Comparison of ENCODE assay signal across 9 cellular contexts in the genomic region with DNA sequence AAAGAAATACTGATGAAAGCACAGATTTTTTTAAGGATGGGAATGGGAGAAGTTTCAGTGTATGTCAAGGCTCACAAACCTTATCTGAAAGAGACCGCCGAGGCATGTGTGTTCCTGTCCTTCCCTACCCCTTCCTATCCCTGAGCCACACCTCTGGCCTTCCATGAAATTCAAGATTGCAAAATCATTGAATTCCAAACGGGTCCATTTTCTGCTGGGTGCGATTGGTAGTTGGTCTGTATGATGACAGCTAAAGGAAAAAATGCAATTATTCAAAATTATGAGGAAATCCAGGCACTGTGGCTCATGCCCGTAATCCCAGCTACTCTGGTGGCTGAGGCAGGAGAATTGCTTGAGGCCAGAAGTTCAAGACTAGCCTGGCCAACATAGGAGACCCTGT.
DNase-seq lines count a peak whose midpoint lies in the region; ATAC-seq and TF ChIP-seq lines count a peak whose summit lies in the region.
"Had no signal": no experiment of that assay in that cellular context is flagged by ENCODE, and none has a peak within 500 bp of the region (broad histone marks: within the 10 kb centered on the region; RNA-seq: fewer than 3 reads in every experiment).

No MANE protein-coding gene starts in this region.

- no peaks in the 10 kb centered on the region for H3K9me3 ChIP-seq in CD4-positive, alpha-beta memory T cell (ENCODE audit: control insufficient read depth in 1 of 2, low read length in 2 of 2)
- no peaks in the 10 kb centered on the region for H3K9me3 ChIP-seq in OCI-LY7 (ENCODE audit: low read length)

- BruUV-seq in OCI-LY7 (replicated peaks; lab: Mats Ljungman, UMichigan), result TSS peak; percentile 87

- H3K4me3 ChIP-seq in CD4-positive, alpha-beta memory T cell (ENCODE audit: low read length in 2 of 2), result no peak overlapping the region
- H3K4me3 ChIP-seq in OCI-LY7 (ENCODE audit: low read depth, low read length, poor library complexity, severe bottlenecking), result no peak overlapping the region

- no peaks in the 10 kb centered on the region for H3K9me3 Mint-ChIP-seq in CD4-positive, alpha-beta memory T cell
- no peaks in the 10 kb centered on the region for H3K9me3 Mint-ChIP-seq in progenitor cell of endocrine pancreas (ENCODE audit: low read depth)

- peaks cover 10% of the 10 kb centered on the region for H3K4me1 ChIP-seq in CD4-positive, alpha-beta memory T cell (ENCODE audit: insufficient read depth, low read length)
- H3K4me1 ChIP-seq in OCI-LY7 (ENCODE audit: insufficient read depth, low read length, poor library complexity, severe bottlenecking), result peaks cover 8% of the 10 kb centered on the region

- no peak overlapping the region for H3K4me2 ChIP-seq in OCI-LY7 (ENCODE audit: low read length)

- peak overlapping the region; percentile 13 to 93 (median 79) for H3K27ac Mint-ChIP-seq in CD4-positive, alpha-beta memory T cell
- no peak overlapping the region for H3K27ac Mint-ChIP-seq in progenitor cell of endocrine pancreas

- peak overlapping the region in 7 of 8 donors; percentile 25 to 92 (median 61) for H3K4me3 Mint-ChIP-seq in CD4-positive, alpha-beta memory T cell
- H3K4me3 Mint-ChIP-seq in progenitor cell of endocrine pancreas (ENCODE audit: low read depth), result peak overlapping the region; percentile 45

- peaks cover 9 to 17% (median 13%) of the 10 kb centered on the region in 4 donors for H3K4me1 Mint-ChIP-seq in CD4-positive, alpha-beta memory T cell
- H3K4me1 Mint-ChIP-seq in progenitor cell of endocrine pancreas (ENCODE audit: low read depth), result peaks cover 33% of the 10 kb centered on the region

- H3K27me3 ChIP-seq in CD4-positive, alpha-beta memory T cell (ENCODE audit: insufficient read depth, low read length), result no peaks in the 10 kb centered on the region

- no peak overlapping the region for H2AFZ ChIP-seq in OCI-LY7 (ENCODE audit: low read length)

- H3K36me3 Mint-ChIP-seq in CD4-positive, alpha-beta memory T cell, result peaks cover 0 to 3% of the 10 kb centered on the region in 2 donors
- H3K36me3 Mint-ChIP-seq in progenitor cell of endocrine pancreas (ENCODE audit: insufficient read depth), result peaks cover 1% of the 10 kb centered on the region

- H3K36me3 ChIP-seq in CD4-positive, alpha-beta memory T cell (ENCODE audit: insufficient read depth, low read length), result no peaks in the 10 kb centered on the region
- no peaks in the 10 kb centered on the region for H3K36me3 ChIP-seq in OCI-LY7 (ENCODE audit: insufficient read depth, low read length)

- POLR2A ChIA-PET in CD4-positive, alpha-beta memory T cell (lab: Charles Lee; ENCODE audit: partially characterized antibody), result no interaction called here
- POLR2A ChIA-PET in OCI-LY7 (lab: Charles Lee), result no interaction called here

- H3K9me2 ChIP-seq in OCI-LY7 (ENCODE audit: insufficient read depth, low read length), result no peaks in the 10 kb centered on the region

- ATAC-seq in HG02610 (IDR thresholded peaks at IDR 0.05; ENCODE audit: unreplicated experiment), result no peak
- ATAC-seq in GM18873 (IDR thresholded peaks at IDR 0.05; ENCODE audit: low FRiP score, unreplicated experiment), result no peak

- no peaks in the 10 kb centered on the region for H4K20me1 ChIP-seq in OCI-LY7 (ENCODE audit: insufficient read depth, low read length)

- no peaks in the 10 kb centered on the region for H3K27me3 Mint-ChIP-seq in CD4-positive, alpha-beta memory T cell
- H3K27me3 Mint-ChIP-seq in progenitor cell of endocrine pancreas, result peaks cover 2% of the 10 kb centered on the region

- intact Hi-C loops in CD4-positive, alpha-beta memory T cell (cut with micrococcal nuclease), result no loop called here
- intact Hi-C loops in OCI-LY7 (cut with micrococcal nuclease; ENCODE audit: unreplicated experiment), result no loop called here

- no peaks in the 10 kb centered on the region for H3K79me2 ChIP-seq in OCI-LY7 (ENCODE audit: insufficient read depth, low read depth, low read length)

- DNase-seq in CD4-positive, alpha-beta memory T cell, result no peak
- no peak for DNase-seq in OCI-LY7 (ENCODE audit: low spot score)
- peak; percentile 74 for DNase-seq in fibroblast of gingiva (ENCODE audit: low read depth)
- no peak for DNase-seq in progenitor cell of endocrine pancreas (ENCODE audit: low spot score, unreplicated experiment)
- DNase-seq in HUDEP-2 (lab: John Stamatoyannopoulos, UW; ENCODE audit: unreplicated experiment in 76 of 76), result no peak
- DNase-seq in D341Med (ENCODE audit: low spot score), result no peak
- DNase-seq: GF-D8 had no signal

- no peak overlapping the region for H3K27ac ChIP-seq in CD4-positive, alpha-beta memory T cell (ENCODE audit: low read depth, low read length)
- no peak overlapping the region for H3K27ac ChIP-seq in OCI-LY7 (ENCODE audit: low read depth, low read length, poor library complexity, severe bottlenecking)

- TF ChIP-seq CTCF in OCI-LY7 (conservative IDR thresholded peaks at IDR 0.05; ENCODE audit: low read length) (no peak), progenitor cell of endocrine pancreas (IDR thresholded peaks at IDR 0.05; ENCODE audit: unreplicated experiment) (no peak)

- CTCF ChIA-PET in CD4-positive, alpha-beta memory T cell (lab: Charles Lee; ENCODE audit: partially characterized antibody), result interaction anchor here (2.0 kb wide), 1 partner anchor 727 kb away, joined by 4 read pairs; the partner anchor contains the start of gene ZNF438
- CTCF ChIA-PET in OCI-LY7 (lab: Charles Lee; ENCODE audit: unreplicated experiment), result no interaction called here
